ENCODE assay signal across 9 cellular contexts in the genomic region with DNA sequence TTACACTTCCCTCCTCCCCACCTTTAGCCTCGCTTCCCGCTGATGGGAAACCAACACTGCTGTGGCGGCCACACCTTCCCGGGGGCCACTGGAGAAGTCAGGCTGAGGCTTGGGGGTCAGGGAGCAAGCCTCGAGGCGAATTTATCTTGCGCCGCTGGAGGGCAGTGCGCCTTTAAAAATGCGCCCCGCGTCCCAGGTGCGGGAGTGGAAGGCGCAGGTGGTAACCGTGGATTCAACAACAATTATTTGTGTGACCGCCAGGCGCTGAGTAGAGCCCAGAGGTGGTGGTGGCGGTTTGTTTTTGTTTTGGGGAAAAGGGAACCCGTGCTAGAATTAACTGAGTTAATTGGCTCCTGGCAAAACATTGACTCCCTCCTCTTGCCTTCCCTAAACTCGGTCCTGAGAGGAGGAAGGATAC. TPM values are rescaled to one million over a fixed set of nuclear protein-coding genes. Genes with fewer than 3 reads are reported as not detected.
DNase-seq lines count a peak whose midpoint lies in the region; ATAC-seq and TF ChIP-seq lines count a peak whose summit lies in the region.
"Had no signal": no experiment of that assay in that cellular context is flagged by ENCODE, and none has a peak within 500 bp of the region (broad histone marks: within the 10 kb centered on the region; RNA-seq: fewer than 3 reads in every experiment).

No MANE protein-coding gene starts in this region.

- no peak overlapping the region for H3K27ac ChIP-seq in left lung

- peak overlapping the region in 1 of 2 donors; percentile 41 for H3K4me3 ChIP-seq in left lung

- H3K4me1 ChIP-seq in left lung: peaks cover 10 to 28% of the 10 kb centered on the region in 2 donors

- peak; percentile 39 to 41 for TF ChIP-seq CTCF in left lung (IDR thresholded peaks at IDR 0.05)

- H3K27me3 ChIP-seq in left lung: peaks cover 40 to 75% of the 10 kb centered on the region in 2 donors

- peak; percentile 51 for ATAC-seq in central memory CD8-positive, alpha-beta T cell (replicated peaks; ENCODE audit: extremely low read depth, poor library complexity, severe bottlenecking)
- ATAC-seq in left lung (peak; percentile 72), GM19455 (IDR thresholded peaks at IDR 0.05; ENCODE audit: unreplicated experiment) (no peak)

- peak; percentile 63 to 95 (median 87) for DNase-seq in NCI-H1417 (lab: John Stamatoyannopoulos, UW)
- no peak for DNase-seq in NCI-H1417 treated with DMSO at 0.1 percent for 48 hours (lab: John Stamatoyannopoulos, UW)
- peak; percentile 59 for DNase-seq in NCI-H146 (lab: John Stamatoyannopoulos, UW)
- peak; percentile 67 for DNase-seq in activated CD4-positive, CD25-positive, alpha-beta regulatory T cell treated with anti-CD3 and anti-CD28 coated beads, Interleukin-2, amount 50 U/mL, for 72 hours
- peak; percentile 54 to 58 for DNase-seq in central memory CD8-positive, alpha-beta T cell (ENCODE audit: low spot score in 2 of 2)
- peak in 1 of 2 donors; percentile 81 for DNase-seq in left lung
- DNase-seq in stimulated activated CD8-positive, alpha-beta memory T cell treated with anti-CD3 and anti-CD28 coated beads, Interleukin-15, amount 100 ng/mL, for 4 hours (ENCODE audit: low read depth in 2 of 2): peak; percentile 39 to 41

- H3K4me3 Mint-ChIP-seq in central memory CD8-positive, alpha-beta T cell: peak overlapping the region; percentile 67

- no peaks in the 10 kb centered on the region for H3K9me3 ChIP-seq in left lung

- peaks cover 55% of the 10 kb centered on the region for H3K27me3 Mint-ChIP-seq in central memory CD8-positive, alpha-beta T cell

- H3K36me3 Mint-ChIP-seq in central memory CD8-positive, alpha-beta T cell (ENCODE audit: insufficient read depth): peaks cover 6% of the 10 kb centered on the region

- no peaks in the 10 kb centered on the region for H3K36me3 ChIP-seq in left lung

- no peak overlapping the region for H3K27ac Mint-ChIP-seq in central memory CD8-positive, alpha-beta T cell (ENCODE audit: low read depth)

- no peaks in the 10 kb centered on the region for H3K9me3 Mint-ChIP-seq in central memory CD8-positive, alpha-beta T cell

- intact Hi-C loops in left lung (cut with DNase I): loop anchor here in 1 of 2 donors (10.0 kb wide), 1 partner anchor 164 kb away; no protein-coding TSS in a partner anchor

- H3K4me1 Mint-ChIP-seq in central memory CD8-positive, alpha-beta T cell: peaks cover 25% of the 10 kb centered on the region

RNA-seq across cellular contexts. Expression of a gene that starts 1.1 kb away (rescaled TPM):
- 1 to 10 TPM in 1 of 2 donors, not detected in 1; 2.4 TPM for total RNA-seq in left lung
- total RNA-seq: mononuclear cell had no signal

RNA-seq across cellular contexts. Expression of a gene that starts 4.5 kb away (rescaled TPM):
- total RNA-seq in left lung: 10 to 100 TPM in 1 of 2 donors, 1 to 10 TPM in 1; 9.7 to 11.7 TPM

RNA-seq across cellular contexts. Expression of a gene that starts 56.3 kb away (rescaled TPM):
- total RNA-seq in left lung: 10 to 100 TPM; 42.2 to 53.1 TPM
